Comparison of ENCODE assay signal across 9 cellular contexts in genomic region chr1:159171254-159171687, GRCh38. TPM values are rescaled to one million over a fixed set of nuclear protein-coding genes. Genes with fewer than 3 reads are reported as not detected.
DNase-seq lines count a peak whose midpoint lies in the region; ATAC-seq, FAIRE-seq and TF ChIP-seq lines count a peak whose summit lies in the region.
"Had no signal": no experiment of that assay in that cellular context is flagged by ENCODE, and none has a peak within 500 bp of the region (broad histone marks: within the 10 kb centered on the region; RNA-seq: fewer than 3 reads in every experiment).

CADM3 (plus strand) TSS chr1:159171615; CDS start chr1:159171766, 151 bp downstream.

- peaks cover 27% of the 10 kb centered on the region for H3K36me3 Mint-ChIP-seq in MCF 10A (ENCODE audit: insufficient read depth, unreplicated experiment)
- H3K36me3 Mint-ChIP-seq in stimulated activated naive CD8-positive, alpha-beta T cell treated with anti-CD3 and anti-CD28 coated beads, Interleukin-15, Interleukin-2, amounts not matched to agents 100 ng/mL and 50 ng/mL, for 24 hours (ENCODE audit: low read depth): no peaks in the 10 kb centered on the region

- intact Hi-C loops in MCF 10A (cut with micrococcal nuclease) (no loop called here), kidney (cut with DNase I) (no loop called here)

- no peaks in the 10 kb centered on the region for H3K9me3 Mint-ChIP-seq in MCF 10A (ENCODE audit: unreplicated experiment)
- H3K9me3 Mint-ChIP-seq in stimulated activated naive CD8-positive, alpha-beta T cell treated with anti-CD3 and anti-CD28 coated beads, Interleukin-15, Interleukin-2, amounts not matched to agents 100 ng/mL and 50 ng/mL, for 24 hours: no peaks in the 10 kb centered on the region

- TF ChIP-seq CTCF in MCF 10A (IDR thresholded peaks at IDR 0.05; ENCODE audit: unreplicated experiment) (no peak), kidney (IDR thresholded peaks at IDR 0.05; ENCODE audit: borderline replicate concordance, extremely low read depth, insufficient read depth) (no peak)

- peaks cover 60% of the 10 kb centered on the region for H3K4me1 Mint-ChIP-seq in MCF 10A (ENCODE audit: insufficient read depth, unreplicated experiment)
- peaks cover 4% of the 10 kb centered on the region for H3K4me1 Mint-ChIP-seq in stimulated activated naive CD8-positive, alpha-beta T cell treated with anti-CD3 and anti-CD28 coated beads, Interleukin-15, Interleukin-2, amounts not matched to agents 100 ng/mL and 50 ng/mL, for 24 hours (ENCODE audit: low read depth)

- no peak for ATAC-seq in HG02759 (IDR thresholded peaks at IDR 0.05; ENCODE audit: unreplicated experiment)

- peak within 1 kb of the TSS; percentile 83 for H3K4me3 Mint-ChIP-seq in MCF 10A (ENCODE audit: unreplicated experiment)
- peak within 1 kb of the TSS; percentile 28 for H3K4me3 Mint-ChIP-seq in stimulated activated naive CD8-positive, alpha-beta T cell treated with anti-CD3 and anti-CD28 coated beads, Interleukin-15, Interleukin-2, amounts not matched to agents 100 ng/mL and 50 ng/mL, for 24 hours

- POLR2A ChIA-PET in MCF 10A (lab: Yijun Ruan, JAX): interaction anchor here (0.5 to 1.0 kb wide), 2 partner anchors 8 to 10 kb away, joined by 3 to 4 read pairs; no protein-coding TSS in a partner anchor

- FAIRE-seq in kidney (lab: Jason Lieb, UNC): no peak

- no TSS peak for BruUV-seq in MCF 10A (replicated peaks; lab: Mats Ljungman, UMichigan)

- DNase-seq in NCI-H1105 (lab: John Stamatoyannopoulos, UW): peak; percentile 74
- peak; percentile 66 for DNase-seq in MCF 10A (ENCODE audit: unreplicated experiment)
- peak; percentile 68 for DNase-seq in kidney
- no peak for DNase-seq in cortex of kidney (lab: John Stamatoyannopoulos, UW)
- no peak for DNase-seq in GM19240 (ENCODE audit: insufficient read length, low spot score)
- DNase-seq in GM03348 (ENCODE audit: low spot score): no peak

- no peak within 1 kb of the TSS for H3K27ac ChIP-seq in kidney (ENCODE audit: low read depth in 2 of 2, low read length in 2 of 2)

- H3K36me3 ChIP-seq in kidney (ENCODE audit: control insufficient read depth in 1 of 2, insufficient read depth in 2 of 2, low read length in 2 of 2): no peaks in the 10 kb centered on the region

- H3K9ac ChIP-seq in kidney (ENCODE audit: low read length in 2 of 2): no peak within 1 kb of the TSS

- H3K9me3 ChIP-seq in kidney (ENCODE audit: control insufficient read depth in 1 of 2, low read length in 2 of 2): no peaks in the 10 kb centered on the region

- H3K4me1 ChIP-seq in kidney (ENCODE audit: control insufficient read depth in 1 of 2, insufficient read depth in 1 of 2, low read depth in 1 of 2, low read length in 2 of 2): no peaks in the 10 kb centered on the region

- H3K27ac Mint-ChIP-seq in MCF 10A (ENCODE audit: low read depth, unreplicated experiment): peak within 1 kb of the TSS; percentile 57
- no peak within 1 kb of the TSS for H3K27ac Mint-ChIP-seq in stimulated activated naive CD8-positive, alpha-beta T cell treated with anti-CD3 and anti-CD28 coated beads, Interleukin-15, Interleukin-2, amounts not matched to agents 100 ng/mL and 50 ng/mL, for 24 hours

- H3K4me3 ChIP-seq in kidney (ENCODE audit: low read length in 2 of 2): no peak within 1 kb of the TSS

- CTCF ChIA-PET in MCF 10A (lab: Yijun Ruan, JAX): interaction anchor here (0.8 to 14.1 kb wide), 5 partner anchors 10 to 44 kb away, joined by 3 to 386 read pairs (median 5); partner anchors contain the start of gene ACKR1

- H3K27me3 Mint-ChIP-seq in MCF 10A (ENCODE audit: insufficient read depth, unreplicated experiment): peaks cover 17% of the 10 kb centered on the region
- peaks cover 67% of the 10 kb centered on the region for H3K27me3 Mint-ChIP-seq in stimulated activated naive CD8-positive, alpha-beta T cell treated with anti-CD3 and anti-CD28 coated beads, Interleukin-15, Interleukin-2, amounts not matched to agents 100 ng/mL and 50 ng/mL, for 24 hours

RNA-seq across cellular contexts. Expression of gene CADM3, which starts in this region (rescaled TPM):
- total RNA-seq in MCF 10A (2022): 207 and 222 TPM in 2 replicates
- 25.8 TPM for total RNA-seq in kidney
- polyA plus RNA-seq in kidney (ENCODE audit: insufficient read depth, low read depth, low replicate concordance): 0.56 TPM
- total RNA-seq: bronchial epithelial cell had no signal

Comparison
In these comparisons a context has a peak if more than half of its experiments do, and no peak if none do; other contexts are left out.
1. DNase-seq: peak in NCI-H1105 (single experiment), MCF 10A (single experiment) and kidney (single experiment); none in cortex of kidney (single experiment), GM19240 (single experiment) and GM03348 (single experiment).